In genomic region chr9:35906923-35907699, GRCh38 we compare ENCODE assay signal across 1 cellular context.
TF ChIP-seq lines count a peak whose summit lies in the region.

No MANE protein-coding gene starts in this region.

TF ChIP-seq in GM23338, 12 proteins besides CTCF, POLR2A, EP300 and RAD21 (continued from another document):
- no peak for TF ChIP-seq ZNF462 (CRISPR knock-in tag; IDR thresholded peaks at IDR 0.05)
- TF ChIP-seq POLR2AphosphoS5 (IDR thresholded peaks at IDR 0.05; ENCODE audit: low read depth), result no peak
- TF ChIP-seq NANOG (IDR thresholded peaks at IDR 0.05; ENCODE audit: borderline replicate concordance), result no peak
- no peak for TF ChIP-seq ETS1 (IDR thresholded peaks at IDR 0.05)
- no peak for TF ChIP-seq ZNF114 (CRISPR knock-in tag; IDR thresholded peaks at IDR 0.05)
- TF ChIP-seq EZH2 (IDR thresholded peaks at IDR 0.05; ENCODE audit: low read depth, unreplicated experiment), result no peak
- no peak for TF ChIP-seq JUNB (IDR thresholded peaks at IDR 0.05; ENCODE audit: unreplicated experiment)
- TF ChIP-seq CREB1 (CRISPR knock-in tag; IDR thresholded peaks at IDR 0.05; ENCODE audit: low read depth), result no peak
- no peak for TF ChIP-seq ZNF331 (CRISPR knock-in tag; IDR thresholded peaks at IDR 0.05; ENCODE audit: low read depth)
